19 cellular contexts compared by ENCODE assay signal in the genomic region with DNA sequence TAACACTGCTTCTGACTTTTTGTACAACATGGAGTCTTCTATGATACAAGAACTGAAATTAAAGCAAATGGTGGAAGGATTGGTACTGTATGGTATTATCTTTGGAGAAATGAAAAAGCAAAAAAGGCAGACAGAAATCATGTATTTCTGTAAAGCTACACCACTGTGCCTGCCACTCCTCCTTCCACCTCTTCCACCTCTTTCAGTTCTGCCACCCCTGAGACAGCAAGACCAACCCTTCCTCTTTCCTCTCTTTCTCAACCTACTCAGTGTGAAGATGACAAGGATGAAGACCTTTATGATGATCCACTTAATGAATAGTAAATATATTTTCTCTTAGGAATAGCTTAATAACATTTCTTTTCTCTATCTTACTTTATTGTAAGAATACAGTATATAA. TPM values are rescaled to one million over a fixed set of nuclear protein-coding genes. Genes with fewer than 3 reads are reported as not detected.
DNase-seq lines count a peak whose midpoint lies in the region; ATAC-seq and TF ChIP-seq lines count a peak whose summit lies in the region.
"Had no signal": no experiment of that assay in that cellular context is flagged by ENCODE, and none has a peak within 500 bp of the region (broad histone marks: within the 10 kb centered on the region; RNA-seq: fewer than 3 reads in every experiment).

No MANE protein-coding gene starts in this region.

- H3K4me3 Mint-ChIP-seq in T-helper 2 cell treated with Interferon-gamma antibody and Interleukin-4, amounts not matched to agents 5 μg/mL and 100 μg/mL, for 36 hours = no peak overlapping the region
- no peak overlapping the region for H3K4me3 Mint-ChIP-seq in activated CD8-positive, alpha-beta memory T cell treated with anti-CD3 and anti-CD28 coated beads, Interleukin-2, amount 10 ng/mL, durations not matched to agents 7 days and 5 days
- H3K4me3 Mint-ChIP-seq in activated naive CD8-positive, alpha-beta T cell treated with anti-CD3 and anti-CD28 coated beads, Interleukin-2, amount 50 U/mL, for 24 hours = no peak overlapping the region
- H3K4me3 Mint-ChIP-seq: activated naive CD4-positive, alpha-beta T cell treated with anti-CD3 and anti-CD28 coated beads, Interleukin-2, amount 10 ng/mL, durations not matched to agents 7 days and 5 days; CD8-positive, alpha-beta memory T cell had no signal

- no peaks in the 10 kb centered on the region for H3K36me3 ChIP-seq in breast epithelium

- H3K27ac ChIP-seq in breast epithelium (peak overlapping the region; percentile 57 to 83), layer of hippocampus (ENCODE audit: low read depth, low read length) (peak overlapping the region; percentile 69)

- peaks cover 8% of the 10 kb centered on the region for H3K36me3 Mint-ChIP-seq in T-helper 2 cell treated with Interferon-gamma antibody and Interleukin-4, amounts not matched to agents 5 μg/mL and 100 μg/mL, for 36 hours (ENCODE audit: low read depth)
- H3K36me3 Mint-ChIP-seq in activated CD8-positive, alpha-beta memory T cell treated with anti-CD3 and anti-CD28 coated beads, Interleukin-2, amount 10 ng/mL, durations not matched to agents 7 days and 5 days = peaks cover 2% of the 10 kb centered on the region
- H3K36me3 Mint-ChIP-seq in activated naive CD8-positive, alpha-beta T cell treated with anti-CD3 and anti-CD28 coated beads, Interleukin-2, amount 50 U/mL, for 24 hours (ENCODE audit: low read depth) = no peaks in the 10 kb centered on the region

- ATAC-seq in activated CD8-positive, alpha-beta memory T cell treated with anti-CD3 and anti-CD28 coated beads, Interleukin-2, amount 10 ng/mL, durations not matched to agents 7 days and 5 days = no peak
- ATAC-seq in activated naive CD8-positive, alpha-beta T cell treated with anti-CD3 and anti-CD28 coated beads, Interleukin-2, amount 50 U/mL, for 24 hours = no peak
- ATAC-seq: Panc1 had no signal

- TF ChIP-seq POLR2A in breast epithelium (IDR thresholded peaks at IDR 0.05) = no peak

- H3K4me1 Mint-ChIP-seq in T-helper 2 cell treated with Interferon-gamma antibody and Interleukin-4, amounts not matched to agents 5 μg/mL and 100 μg/mL, for 36 hours (ENCODE audit: low read depth) = peaks cover 44% of the 10 kb centered on the region
- H3K4me1 Mint-ChIP-seq in activated CD8-positive, alpha-beta memory T cell treated with anti-CD3 and anti-CD28 coated beads, Interleukin-2, amount 10 ng/mL, durations not matched to agents 7 days and 5 days = peaks cover 12% of the 10 kb centered on the region
- H3K4me1 Mint-ChIP-seq in activated naive CD8-positive, alpha-beta T cell treated with anti-CD3 and anti-CD28 coated beads, Interleukin-2, amount 50 U/mL, for 24 hours = peaks cover 52% of the 10 kb centered on the region

- CTCF ChIA-PET in activated CD8-positive, alpha-beta memory T cell treated with anti-CD3 and anti-CD28 coated beads, Interleukin-2, amount 10 ng/mL, durations not matched to agents 7 days and 5 days (lab: Charles Lee) = interaction anchor here (0.6 kb wide), 1 partner anchor 432 kb away, joined by 4 read pairs; no protein-coding TSS in a partner anchor

- no peak for TF ChIP-seq CTCF in breast epithelium (IDR thresholded peaks at IDR 0.05)

- no peaks in the 10 kb centered on the region for H3K27me3 Mint-ChIP-seq in T-helper 2 cell treated with Interferon-gamma antibody and Interleukin-4, amounts not matched to agents 5 μg/mL and 100 μg/mL, for 36 hours (ENCODE audit: low read depth)
- no peaks in the 10 kb centered on the region for H3K27me3 Mint-ChIP-seq in activated CD8-positive, alpha-beta memory T cell treated with anti-CD3 and anti-CD28 coated beads, Interleukin-2, amount 10 ng/mL, durations not matched to agents 7 days and 5 days
- H3K27me3 Mint-ChIP-seq in activated naive CD8-positive, alpha-beta T cell treated with anti-CD3 and anti-CD28 coated beads, Interleukin-2, amount 50 U/mL, for 24 hours = no peaks in the 10 kb centered on the region
- H3K27me3 Mint-ChIP-seq: activated naive CD4-positive, alpha-beta T cell treated with anti-CD3 and anti-CD28 coated beads, Interleukin-2, amount 10 ng/mL, durations not matched to agents 7 days and 5 days had no signal

- H3K4me1 ChIP-seq in breast epithelium = no peaks in the 10 kb centered on the region

- peak overlapping the region; percentile 2 for H3K27ac Mint-ChIP-seq in T-helper 2 cell treated with Interferon-gamma antibody and Interleukin-4, amounts not matched to agents 5 μg/mL and 100 μg/mL, for 36 hours
- H3K27ac Mint-ChIP-seq in activated CD8-positive, alpha-beta memory T cell treated with anti-CD3 and anti-CD28 coated beads, Interleukin-2, amount 10 ng/mL, durations not matched to agents 7 days and 5 days = no peak overlapping the region
- H3K27ac Mint-ChIP-seq in activated naive CD8-positive, alpha-beta T cell treated with anti-CD3 and anti-CD28 coated beads, Interleukin-2, amount 50 U/mL, for 24 hours = no peak overlapping the region
- H3K27ac Mint-ChIP-seq: CD8-positive, alpha-beta memory T cell had no signal

- no peak for DNase-seq in T-helper 2 cell treated with Interferon-gamma antibody and Interleukin-4, amounts not matched to agents 5 μg/mL and 100 μg/mL, for 36 hours (ENCODE audit: low spot score)
- DNase-seq in T-helper 2 cell = no peak
- no peak for DNase-seq in breast epithelium (ENCODE audit: low spot score in 2 of 2)
- no peak for DNase-seq in NCI-H1417 treated with DMSO at 0.1 percent for 48 hours (lab: John Stamatoyannopoulos, UW)
- no peak for DNase-seq in activated CD8-positive, alpha-beta memory T cell treated with anti-CD3 and anti-CD28 coated beads, Interleukin-2, amount 10 ng/mL, durations not matched to agents 7 days and 5 days
- no peak for DNase-seq in NCI-H2196 (lab: John Stamatoyannopoulos, UW; ENCODE audit: unreplicated experiment)
- DNase-seq in activated naive CD8-positive, alpha-beta T cell treated with anti-CD3 and anti-CD28 coated beads, Interleukin-2, amount 50 U/mL, for 24 hours = no peak
- DNase-seq: activated CD4-positive, alpha-beta T cell treated with anti-CD3 and anti-CD28 coated beads for 1 hour; activated CD8-positive, alpha-beta memory T cell treated with anti-CD3 and anti-CD28 coated beads, Interleukin-2, amount 50 U/mL, for 48 hours; activated naive CD4-positive, alpha-beta T cell treated with anti-CD3 and anti-CD28 coated beads, Interleukin-2, amount 10 ng/mL, durations not matched to agents 7 days and 5 days; CD8-positive, alpha-beta memory T cell; islet precursor cell; NCI-H187 treated with DMSO at 0.1 percent for 48 hours; NCI-H510A treated with DMSO at 0.1 percent for 48 hours; stimulated activated naive CD4-positive, alpha-beta T cell treated with Interleukin-2 at 50 U/mL for 16 hours had no signal

- H3K9me3 Mint-ChIP-seq in T-helper 2 cell treated with Interferon-gamma antibody and Interleukin-4, amounts not matched to agents 5 μg/mL and 100 μg/mL, for 36 hours = peaks cover 27% of the 10 kb centered on the region
- H3K9me3 Mint-ChIP-seq in activated CD8-positive, alpha-beta memory T cell treated with anti-CD3 and anti-CD28 coated beads, Interleukin-2, amount 10 ng/mL, durations not matched to agents 7 days and 5 days (ENCODE audit: low read depth) = no peaks in the 10 kb centered on the region
- peaks cover 5% of the 10 kb centered on the region for H3K9me3 Mint-ChIP-seq in activated naive CD8-positive, alpha-beta T cell treated with anti-CD3 and anti-CD28 coated beads, Interleukin-2, amount 50 U/mL, for 24 hours

- intact Hi-C loops in breast epithelium (cut with DNase I; ENCODE audit: low total_unique reads) = no loop called here

- no peaks in the 10 kb centered on the region for H3K9me3 ChIP-seq in breast epithelium

- H3K27me3 ChIP-seq in breast epithelium (no peaks in the 10 kb centered on the region), layer of hippocampus (ENCODE audit: control insufficient read depth, insufficient read depth, low read length) (no peaks in the 10 kb centered on the region)

- no peak overlapping the region for H3K4me3 ChIP-seq in breast epithelium
- H3K4me3 ChIP-seq: skin epidermis had no signal

RNA-seq across cellular contexts. Expression of a gene that starts 57.0 kb away (rescaled TPM):
- total RNA-seq in breast epithelium = 10 to 100 TPM in 2 of 3 donors, 1 to 10 TPM in 1; 4.8 to 20.8 (median 17.0) TPM
- total RNA-seq in activated CD8-positive, alpha-beta memory T cell treated with anti-CD3 and anti-CD28 coated beads, Interleukin-2, amount 10 ng/mL, durations not matched to agents 7 days and 5 days = 1 to 10 TPM in 1 of 2 experiments, under 1 TPM in 1; 0.67 to 3.6 TPM
- total RNA-seq: A172 had no signal
